Comparison of ENCODE assay signal across 10 cellular contexts in genomic region chr2:10188211-10188610, GRCh38.
DNase-seq lines count a peak whose midpoint lies in the region; ATAC-seq and TF ChIP-seq lines count a peak whose summit lies in the region.
"Had no signal": no experiment of that assay in that cellular context is flagged by ENCODE, and none has a peak within 500 bp of the region (broad histone marks: within the 10 kb centered on the region; RNA-seq: fewer than 3 reads in every experiment).

No MANE protein-coding gene starts in this region.

- ATAC-seq in GM21717 (IDR thresholded peaks at IDR 0.05; ENCODE audit: unreplicated experiment), result no peak

- H3K4me1 ChIP-seq in SJCRH30 (peaks cover 7% of the 10 kb centered on the region), transverse colon (no peaks in the 10 kb centered on the region)

- intact Hi-C loops in transverse colon (cut with DNase I; ENCODE audit: low total_unique reads), result no loop called here

- no peaks in the 10 kb centered on the region for H3K36me3 ChIP-seq in SJCRH30
- no peaks in the 10 kb centered on the region for H3K36me3 ChIP-seq in transverse colon

- H3K27ac ChIP-seq in SJCRH30 (no peak overlapping the region), transverse colon (no peak overlapping the region)

- TF ChIP-seq POLR2A in transverse colon (IDR thresholded peaks at IDR 0.05), result no peak

- WGBS in transverse colon (ENCODE audit: low coverage in 1 of 2), 2 donors, result 86% methylated on average over 7 of the region's 7 CpGs; no CpG with 5 or more reads in 1 of the 2 donors

- in situ Hi-C loops in transverse colon (cut with MboI; ENCODE audit: low pct_ligation_motif_present in 1 of 4, low pct_unique_long_range_greater_than_20kb in 1 of 4, low sequenced_read_pairs in 3 of 4), result no loop called here

- H3K4me3 ChIP-seq in SJCRH30 (no peak overlapping the region), fibroblast of villous mesenchyme (ENCODE audit: low read depth, low read length) (no peak overlapping the region), transverse colon (no peak overlapping the region)

- TF ChIP-seq CTCF in fibroblast of villous mesenchyme (IDR thresholded peaks at IDR 0.05; ENCODE audit: insufficient read depth, low read depth, low read length), result peak; percentile 35
- TF ChIP-seq CTCF in transverse colon (IDR thresholded peaks at IDR 0.05), result peak in 4 of 5 experiments; percentile 14 to 42 (median 32)

- H3K9me3 ChIP-seq in SJCRH30 (replicated peaks) (no peaks in the 10 kb centered on the region), transverse colon (no peaks in the 10 kb centered on the region)

- DNase-seq in NCI-H82 (lab: John Stamatoyannopoulos, UW) (peak; percentile 30), NCI-H82 treated with DMSO at 0.1 percent for 48 hours (lab: John Stamatoyannopoulos, UW; ENCODE audit: unreplicated experiment) (no peak), SJCRH30 (peak; percentile 36 to 52), fibroblast of villous mesenchyme (ENCODE audit: low read depth) (peak; percentile 33), transverse colon (no peak), NCI-H748 treated with DMSO at 0.1 percent for 48 hours (lab: John Stamatoyannopoulos, UW) (no peak)
- DNase-seq in stimulated activated CD4-positive, alpha-beta T cell treated with anti-CD3 and anti-CD28 coated beads, Interleukin-4, amount 100 ng/mL, for 24 hours, result no peak
- DNase-seq: activated CD4-positive, CD25-positive, alpha-beta regulatory T cell treated with anti-CD3 and anti-CD28 coated beads, Interleukin-2, amount 50 U/mL, for 72 hours; AML-193 had no signal

- TF ChIP-seq EP300 in transverse colon (IDR thresholded peaks at IDR 0.05; ENCODE audit: low read depth), result no peak

- H3K27me3 ChIP-seq in SJCRH30, result no peaks in the 10 kb centered on the region
- H3K27me3 ChIP-seq in transverse colon, result no peaks in the 10 kb centered on the region

Comparison
In these comparisons a context has a peak if more than half of its experiments do, and no peak if none do; other contexts are left out.
1. DNase-seq: peak in NCI-H82 (single experiment), SJCRH30 (2 of 2) and fibroblast of villous mesenchyme (single experiment); none in NCI-H82 treated with DMSO at 0.1 percent for 48 hours (single experiment), transverse colon (single experiment), stimulated activated CD4-positive, alpha-beta T cell treated with anti-CD3 and anti-CD28 coated beads, Interleukin-4, amount 100 ng/mL, for 24 hours (single experiment) and NCI-H748 treated with DMSO at 0.1 percent for 48 hours (single experiment).